ENCODE assay signal across 8 cellular contexts in the genomic region with DNA sequence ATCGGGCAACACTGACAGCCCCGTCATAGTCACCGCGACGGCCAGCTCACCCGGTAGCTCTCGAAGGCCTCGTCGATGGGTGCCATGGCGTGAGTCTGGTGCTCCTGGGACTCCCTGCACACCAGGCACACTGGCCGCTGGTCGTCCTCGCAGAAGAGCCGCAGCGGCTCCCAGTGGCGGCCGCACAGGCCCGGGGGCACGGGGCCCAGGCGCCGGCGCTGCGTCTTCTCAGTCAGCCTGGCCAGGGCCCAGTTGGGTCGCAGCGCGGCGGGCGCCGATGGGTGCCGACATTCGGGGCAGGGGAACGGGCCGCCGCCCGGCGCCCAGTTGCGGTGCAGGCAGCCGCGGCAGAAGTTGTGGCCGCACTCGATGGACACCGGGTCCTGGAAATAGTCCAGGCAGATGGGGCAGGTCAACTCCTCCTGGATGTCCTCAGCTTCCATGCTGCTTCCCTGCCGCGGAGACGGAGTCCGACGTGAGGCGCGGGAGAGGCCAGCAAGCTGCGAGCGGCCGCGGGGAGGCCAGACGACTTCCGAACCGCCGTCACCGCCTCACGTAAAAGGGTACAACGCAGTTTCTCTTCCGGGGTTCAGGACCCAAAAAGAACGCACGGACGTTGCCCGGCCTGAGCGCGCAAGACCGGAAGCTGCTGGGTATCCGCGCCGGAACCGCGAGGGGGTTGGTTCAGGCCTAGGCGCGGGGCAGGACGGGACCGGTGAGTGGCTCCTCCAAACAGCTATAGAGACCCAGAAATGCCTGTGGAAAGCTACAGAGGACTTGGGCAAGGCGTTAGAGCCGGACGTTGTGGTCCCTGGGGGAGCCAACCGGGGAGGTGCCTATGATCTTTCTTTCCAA. TPM values are rescaled to one million over a fixed set of nuclear protein-coding genes. Genes with fewer than 3 reads are reported as not detected.
A peak's percentile ranks its signal among the peaks of the same experiment; 100 is the strongest.
DNase-seq lines count a peak whose midpoint lies in the region; ATAC-seq and TF ChIP-seq lines count a peak whose summit lies in the region.

A gene with protein sequence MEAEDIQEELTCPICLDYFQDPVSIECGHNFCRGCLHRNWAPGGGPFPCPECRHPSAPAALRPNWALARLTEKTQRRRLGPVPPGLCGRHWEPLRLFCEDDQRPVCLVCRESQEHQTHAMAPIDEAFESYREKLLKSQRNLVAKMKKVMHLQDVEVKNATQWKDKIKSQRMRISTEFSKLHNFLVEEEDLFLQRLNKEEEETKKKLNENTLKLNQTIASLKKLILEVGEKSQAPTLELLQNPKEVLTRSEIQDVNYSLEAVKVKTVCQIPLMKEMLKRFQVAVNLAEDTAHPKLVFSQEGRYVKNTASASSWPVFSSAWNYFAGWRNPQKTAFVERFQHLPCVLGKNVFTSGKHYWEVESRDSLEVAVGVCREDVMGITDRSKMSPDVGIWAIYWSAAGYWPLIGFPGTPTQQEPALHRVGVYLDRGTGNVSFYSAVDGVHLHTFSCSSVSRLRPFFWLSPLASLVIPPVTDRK (minus strand): TSS at position 572 of the 855 bp plus-strand sequence. CDS start 129 bp downstream, at position 443.

- peaks cover 6% of the 10 kb centered on the region for H3K4me1 ChIP-seq in ACC112 (ENCODE audit: control insufficient read depth, insufficient read depth, low read length, unreplicated experiment)
- H3K4me1 ChIP-seq in breast epithelium, result peaks cover 6 to 28% of the 10 kb centered on the region in 2 donors

- H3K36me3 ChIP-seq in ACC112 (ENCODE audit: insufficient read depth, low read length) (peaks cover 16% of the 10 kb centered on the region), WERI-Rb-1 (peaks cover 34% of the 10 kb centered on the region), breast epithelium (no peaks in the 10 kb centered on the region)

- peak; percentile 51 for TF ChIP-seq POLR2A in breast epithelium (IDR thresholded peaks at IDR 0.05)

- intact Hi-C loops in breast epithelium (cut with DNase I; ENCODE audit: low total_unique reads), result loop anchor here (10.0 kb wide), 1 partner anchor 76 kb away; no protein-coding TSS in a partner anchor

- DNase-seq in NCI-H2171 treated with DMSO at 0.1 percent for 48 hours (lab: John Stamatoyannopoulos, UW), result peak; percentile 92
- peak; percentile 90 for DNase-seq in WERI-Rb-1
- DNase-seq in breast epithelium (ENCODE audit: low spot score in 2 of 2), result peak; percentile 85 to 90
- peak; percentile 96 for DNase-seq in inferior parietal cortex (ENCODE audit: extremely low spot score)
- DNase-seq in stimulated activated CD4-positive, alpha-beta T cell treated with anti-CD3 and anti-CD28 coated beads, Interleukin-15, amount 100 ng/mL, for 1 hour (ENCODE audit: low read depth in 1 of 2, low spot score in 1 of 2), result peak; percentile 79 to 81

- ATAC-seq in GM18861 (IDR thresholded peaks at IDR 0.05; ENCODE audit: unreplicated experiment), result peak; percentile 88
- peak; percentile 93 for ATAC-seq in HG03097 (IDR thresholded peaks at IDR 0.05; ENCODE audit: low FRiP score, unreplicated experiment)

- 0 out of 2 replicates have a peak, but pooled peaks have one; percentile 19 for TF ChIP-seq CTCF in WERI-Rb-1 (IDR thresholded peaks at IDR 0.05; ENCODE audit: low read depth, low read length)
- TF ChIP-seq CTCF in breast epithelium (IDR thresholded peaks at IDR 0.05), result peak in 1 of 3 donors; percentile 19

- H2AFZ ChIP-seq in ACC112 (ENCODE audit: low read length, unreplicated experiment), result peak within 1 kb of the TSS; percentile 92

- H3K27ac ChIP-seq in ACC112 (ENCODE audit: low read depth, low read length), result peak within 1 kb of the TSS; percentile 74
- peak within 1 kb of the TSS; percentile 84 for H3K27ac ChIP-seq in WERI-Rb-1
- H3K27ac ChIP-seq in breast epithelium, result peak within 1 kb of the TSS; percentile 94

- H3K79me2 ChIP-seq in ACC112 (ENCODE audit: control insufficient read depth, insufficient read depth, low read length, unreplicated experiment), result peaks cover 50% of the 10 kb centered on the region

- H3K4me3 ChIP-seq in ACC112 (ENCODE audit: low read depth, low read length), result peak within 1 kb of the TSS; percentile 87
- peak within 1 kb of the TSS; percentile 78 for H3K4me3 ChIP-seq in WERI-Rb-1 (ENCODE audit: low read depth, low read length)
- H3K4me3 ChIP-seq in breast epithelium, result peak within 1 kb of the TSS; percentile 80 to 98 (median 95)

- H3K9me3 ChIP-seq in WERI-Rb-1 (ENCODE audit: severe bottlenecking), result no peaks in the 10 kb centered on the region
- no peaks in the 10 kb centered on the region for H3K9me3 ChIP-seq in breast epithelium

- H3K27me3 ChIP-seq in ACC112 (ENCODE audit: insufficient read depth, low read length) (no peaks in the 10 kb centered on the region), WERI-Rb-1 (ENCODE audit: insufficient read depth, low read depth, severe bottlenecking) (no peaks in the 10 kb centered on the region), breast epithelium (no peaks in the 10 kb centered on the region)

RNA-seq across cellular contexts. Expression of the gene that starts here (rescaled TPM):
- 10 to 100 TPM; 46.1 to 65.9 (median 57.7) TPM for total RNA-seq in breast epithelium

Comparison
In these comparisons a context has a peak if more than half of its experiments do, and no peak if none do; other contexts are left out.
1. Peak in every context shown above with its lines: DNase-seq, ATAC-seq, H3K4me3 ChIP-seq and H3K27ac ChIP-seq.